In the genomic region with DNA sequence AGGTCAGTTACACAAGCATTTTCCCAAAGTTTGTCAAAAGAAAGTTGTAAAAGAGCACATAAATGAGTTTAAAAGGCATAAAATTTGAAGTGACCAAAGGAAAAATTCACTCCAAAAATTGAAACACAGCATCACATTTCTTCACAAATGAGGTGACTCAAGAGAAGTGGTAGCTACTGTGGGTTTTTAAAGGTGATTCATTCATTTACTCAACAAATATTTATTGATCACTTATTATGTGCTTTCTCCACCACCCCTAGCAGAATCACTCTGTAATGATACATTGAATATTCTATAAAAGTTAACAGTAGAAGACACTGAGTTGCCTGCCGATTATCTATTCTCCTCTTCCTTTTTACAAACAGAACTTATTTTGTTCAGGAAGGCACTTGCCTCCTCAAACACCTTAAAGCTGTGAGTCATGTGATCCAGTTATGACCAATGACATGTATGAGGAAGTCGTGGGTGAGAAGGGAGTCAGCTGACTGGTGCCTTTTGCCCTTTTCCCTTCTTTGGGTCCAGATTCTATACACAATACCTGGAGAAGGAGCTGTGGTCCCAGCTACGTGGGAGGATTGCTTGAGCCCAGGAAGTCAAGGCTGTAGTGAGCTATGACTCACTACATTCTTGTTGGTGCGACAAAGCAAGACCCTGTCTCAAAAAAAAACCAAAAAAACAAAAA, we compare ENCODE assay signal across 10 cellular contexts.
A peak's percentile ranks its signal among the peaks of the same experiment; 100 is the strongest.
DNase-seq lines count a peak whose midpoint lies in the region; ATAC-seq, FAIRE-seq and TF ChIP-seq lines count a peak whose summit lies in the region.
"Had no signal": no experiment of that assay in that cellular context is flagged by ENCODE, and none has a peak within 500 bp of the region (broad histone marks: within the 10 kb centered on the region; RNA-seq: fewer than 3 reads in every experiment).

No MANE protein-coding gene starts in this region.

- peaks cover 19% of the 10 kb centered on the region for H3K36me3 Mint-ChIP-seq in activated CD4-positive, alpha-beta memory T cell treated with anti-CD3 and anti-CD28 coated beads for 36 hours
- peaks cover 33% of the 10 kb centered on the region for H3K36me3 Mint-ChIP-seq in activated CD4-positive, alpha-beta memory T cell treated with anti-CD3 and anti-CD28 coated beads, Interleukin-2, amount 10 ng/mL, durations not matched to agents 7 days and 5 days (ENCODE audit: low read depth)

- WGBS in esophagus muscularis mucosa: 92% methylated on average over 4 of the region's 4 CpGs

- no peaks in the 10 kb centered on the region for H3K9me3 ChIP-seq in Panc1 (ENCODE audit: control insufficient read depth, insufficient read depth, low read depth, low read length)
- no peaks in the 10 kb centered on the region for H3K9me3 ChIP-seq in endothelial cell of umbilical vein (replicated peaks; ENCODE audit: control insufficient read depth, insufficient read depth, low read length)
- no peaks in the 10 kb centered on the region for H3K9me3 ChIP-seq in esophagus muscularis mucosa

- H3K36me3 ChIP-seq in Panc1 (ENCODE audit: control insufficient read depth, insufficient read depth, low read length) (peaks cover 4% of the 10 kb centered on the region; the same call in 1 of the 2 replicates), endothelial cell of umbilical vein (ENCODE audit: control insufficient read depth in 2 of 2, extremely low read depth in 1 of 2, insufficient read depth in 2 of 2, low read length in 2 of 2) (no peaks in the 10 kb centered on the region), esophagus muscularis mucosa (peaks cover 0 to 21% (median 10%) of the 10 kb centered on the region in 4 donors)

- in situ Hi-C loops in Panc1 (cut with HindIII; ENCODE audit: low pct_unique_long_range_greater_than_20kb, low sequenced_read_pairs): no loop called here

- no peaks in the 10 kb centered on the region for H4K20me1 ChIP-seq in endothelial cell of umbilical vein (replicated peaks; ENCODE audit: control insufficient read depth, extremely low read depth, insufficient read depth, low read length)

- H3K9me3 Mint-ChIP-seq in activated CD4-positive, alpha-beta memory T cell treated with anti-CD3 and anti-CD28 coated beads for 36 hours: no peaks in the 10 kb centered on the region
- no peaks in the 10 kb centered on the region for H3K9me3 Mint-ChIP-seq in activated CD4-positive, alpha-beta memory T cell treated with anti-CD3 and anti-CD28 coated beads, Interleukin-2, amount 10 ng/mL, durations not matched to agents 7 days and 5 days

- TF ChIP-seq POLR2A in endothelial cell of umbilical vein (IDR thresholded peaks at IDR 0.05; ENCODE audit: low read depth, low read length): no peak
- no peak for TF ChIP-seq POLR2A in esophagus muscularis mucosa (IDR thresholded peaks at IDR 0.05; ENCODE audit: low read depth)

- CTCF ChIA-PET in activated CD4-positive, alpha-beta memory T cell treated with anti-CD3 and anti-CD28 coated beads for 36 hours (lab: Charles Lee): interaction anchor here (0.7 kb wide), 1 partner anchor 114 kb away, joined by 3 read pairs; no protein-coding TSS in a partner anchor
- CTCF ChIA-PET in activated CD4-positive, alpha-beta memory T cell treated with anti-CD3 and anti-CD28 coated beads, Interleukin-2, amount 10 ng/mL, durations not matched to agents 7 days and 5 days (lab: Charles Lee): no interaction called here
- CTCF ChIA-PET in Panc1 (lab: Charles Lee) (interaction anchor here (0.6 kb wide), 1 partner anchor 329 kb away, joined by 3 read pairs; no protein-coding TSS in a partner anchor), endothelial cell of umbilical vein (lab: Charles Lee) (interaction anchor here (1.4 kb wide), 1 partner anchor 10 kb away, joined by 3 read pairs; no protein-coding TSS in a partner anchor)

- H3K27ac ChIP-seq in Panc1 (ENCODE audit: low read length) (no peak overlapping the region), endothelial cell of umbilical vein (ENCODE audit: insufficient read depth, low read depth, low read length) (no peak overlapping the region), esophagus muscularis mucosa (replicated peaks in 1 of 4) (no peak overlapping the region)

- H2AFZ ChIP-seq in endothelial cell of umbilical vein (ENCODE audit: low read depth, low read length): no peak overlapping the region

- no peak for TF ChIP-seq EP300 in esophagus muscularis mucosa (IDR thresholded peaks at IDR 0.05)

- no peak for FAIRE-seq in endothelial cell of umbilical vein (lab: Jason Lieb, UNC)

- peak; percentile 73; the same call in 1 of the 2 replicates for ATAC-seq in Panc1

- H3K4me3 ChIP-seq in Panc1 (ENCODE audit: low read depth in 2 of 2, low read length in 2 of 2) (no peak overlapping the region), endothelial cell of umbilical vein (replicated peaks in 1 of 3; ENCODE audit: insufficient read depth in 1 of 3, low read depth in 1 of 3, low read length in 3 of 3) (no peak overlapping the region), esophagus muscularis mucosa (no peak overlapping the region)

- BruUV-seq in Panc1 (replicated peaks; lab: Mats Ljungman, UMichigan) (no TSS peak), endothelial cell of umbilical vein (replicated peaks; lab: Mats Ljungman, UMichigan) (no TSS peak)

- H3K79me2 ChIP-seq in endothelial cell of umbilical vein (ENCODE audit: control insufficient read depth, insufficient read depth, low read length): no peaks in the 10 kb centered on the region

- H3K4me1 Mint-ChIP-seq in activated CD4-positive, alpha-beta memory T cell treated with anti-CD3 and anti-CD28 coated beads for 36 hours (ENCODE audit: low read depth): peaks cover 32% of the 10 kb centered on the region
- H3K4me1 Mint-ChIP-seq in activated CD4-positive, alpha-beta memory T cell treated with anti-CD3 and anti-CD28 coated beads, Interleukin-2, amount 10 ng/mL, durations not matched to agents 7 days and 5 days: peaks cover 11% of the 10 kb centered on the region

- no peak overlapping the region for H3K4me2 ChIP-seq in endothelial cell of umbilical vein (ENCODE audit: insufficient read depth, low read length)

- dilution Hi-C loops in endothelial cell of umbilical vein (cut with MboI; ENCODE audit: extremely low pct_ligation_motif_present, low sequenced_read_pairs): no loop called here

- H3K27ac Mint-ChIP-seq in activated CD4-positive, alpha-beta memory T cell treated with anti-CD3 and anti-CD28 coated beads for 36 hours: peak overlapping the region; percentile 71
- no peak overlapping the region for H3K27ac Mint-ChIP-seq in activated CD4-positive, alpha-beta memory T cell treated with anti-CD3 and anti-CD28 coated beads, Interleukin-2, amount 10 ng/mL, durations not matched to agents 7 days and 5 days

- 0 out of 2 replicates have a peak, but pooled peaks cover 3% of the 10 kb centered on the region for H3K4me1 ChIP-seq in Panc1 (ENCODE audit: control insufficient read depth, insufficient read depth, low read length)
- no peaks in the 10 kb centered on the region for H3K4me1 ChIP-seq in endothelial cell of umbilical vein (ENCODE audit: control insufficient read depth, extremely low read depth, insufficient read depth, low read length)
- no peaks in the 10 kb centered on the region for H3K4me1 ChIP-seq in esophagus muscularis mucosa

- H3K27me3 Mint-ChIP-seq in activated CD4-positive, alpha-beta memory T cell treated with anti-CD3 and anti-CD28 coated beads for 36 hours: no peaks in the 10 kb centered on the region
- no peaks in the 10 kb centered on the region for H3K27me3 Mint-ChIP-seq in activated CD4-positive, alpha-beta memory T cell treated with anti-CD3 and anti-CD28 coated beads, Interleukin-2, amount 10 ng/mL, durations not matched to agents 7 days and 5 days

- H3K9ac ChIP-seq in endothelial cell of umbilical vein (replicated peaks; ENCODE audit: extremely low read depth, insufficient read depth, low read length): no peak overlapping the region

- POLR2A ChIA-PET in activated CD4-positive, alpha-beta memory T cell treated with anti-CD3 and anti-CD28 coated beads for 36 hours (lab: Charles Lee): interaction anchor here (0.8 to 1.4 kb wide), 2 partner anchors 11 to 290 kb away, joined by 3 to 5 read pairs; no protein-coding TSS in a partner anchor
- POLR2A ChIA-PET in activated CD4-positive, alpha-beta memory T cell treated with anti-CD3 and anti-CD28 coated beads, Interleukin-2, amount 10 ng/mL, durations not matched to agents 7 days and 5 days (lab: Charles Lee): no interaction called here
- POLR2A ChIA-PET in Panc1 (lab: Charles Lee) (interaction anchor here (0.9 kb wide), 1 partner anchor 8 kb away, joined by 6 read pairs; no protein-coding TSS in a partner anchor), endothelial cell of umbilical vein (lab: Charles Lee) (no interaction called here)

- TF ChIP-seq CTCF in Panc1 (IDR thresholded peaks at IDR 0.05): no peak
- no peak for TF ChIP-seq CTCF in endothelial cell of umbilical vein (IDR thresholded peaks at IDR 0.05; ENCODE audit: extremely low read depth in 1 of 2, insufficient read depth in 1 of 2, low read depth in 1 of 2, low read length in 2 of 2)
- no peak for TF ChIP-seq CTCF in esophagus muscularis mucosa (IDR thresholded peaks at IDR 0.05)

- peak; percentile 46 for DNase-seq in activated CD4-positive, alpha-beta memory T cell treated with anti-CD3 and anti-CD28 coated beads for 36 hours
- no peak for DNase-seq in activated CD4-positive, alpha-beta memory T cell treated with anti-CD3 and anti-CD28 coated beads, Interleukin-2, amount 10 ng/mL, durations not matched to agents 7 days and 5 days
- peak; percentile 48 for DNase-seq in Panc1 (ENCODE audit: low read depth, low spot score)
- peak; percentile 5 for DNase-seq in endothelial cell of umbilical vein (ENCODE audit: low read depth, low spot score)
- DNase-seq in stimulated activated CD4-positive, alpha-beta T cell treated with anti-CD3 and anti-CD28 coated beads, TNF-alpha, amount 100 ng/mL, for 24 hours (ENCODE audit: low read depth in 3 of 3): peak in 2 of 3 experiments; percentile 1 to 2
- DNase-seq in esophagus muscularis mucosa (ENCODE audit: extremely low spot score): no peak
- no peak for DNase-seq in DMS114 treated with DMSO at 0.1 percent for 48 hours (lab: John Stamatoyannopoulos, UW; ENCODE audit: unreplicated experiment)
- no peak for DNase-seq in NCI-H1105 treated with DMSO at 0.1 percent for 48 hours (lab: John Stamatoyannopoulos, UW)
- DNase-seq: hippocampal formation, retina had no signal

- H3K9me1 ChIP-seq in endothelial cell of umbilical vein (replicated peaks; ENCODE audit: control insufficient read depth, extremely low read depth, insufficient read depth, low read length): no peaks in the 10 kb centered on the region

- no peak overlapping the region for H3K4me3 Mint-ChIP-seq in activated CD4-positive, alpha-beta memory T cell treated with anti-CD3 and anti-CD28 coated beads for 36 hours
- H3K4me3 Mint-ChIP-seq in activated CD4-positive, alpha-beta memory T cell treated with anti-CD3 and anti-CD28 coated beads, Interleukin-2, amount 10 ng/mL, durations not matched to agents 7 days and 5 days: no peak overlapping the region

- intact Hi-C loops in activated CD4-positive, alpha-beta memory T cell treated with anti-CD3 and anti-CD28 coated beads for 36 hours (cut with micrococcal nuclease): loop anchor here (2.0 kb wide), 1 partner anchor 115 kb away; a partner anchor contains a TSS
- intact Hi-C loops in Panc1 (cut with micrococcal nuclease; ENCODE audit: unreplicated experiment) (no loop called here), endothelial cell of umbilical vein (cut with micrococcal nuclease) (no loop called here), esophagus muscularis mucosa (cut with DNase I) (no loop called here)

- H3K27me3 ChIP-seq in Panc1 (ENCODE audit: control insufficient read depth, insufficient read depth, low read length): no peaks in the 10 kb centered on the region
- H3K27me3 ChIP-seq in endothelial cell of umbilical vein (ENCODE audit: control insufficient read depth in 2 of 2, insufficient read depth in 2 of 2, low read length in 2 of 2): no peaks in the 10 kb centered on the region
- H3K27me3 ChIP-seq in esophagus muscularis mucosa: no peaks in the 10 kb centered on the region

Comparison
In these comparisons a context has a peak if more than half of its experiments do, and no peak if none do; other contexts are left out.
1. DNase-seq: peak in activated CD4-positive, alpha-beta memory T cell treated with anti-CD3 and anti-CD28 coated beads for 36 hours (single experiment), Panc1 (single experiment), endothelial cell of umbilical vein (single experiment) and stimulated activated CD4-positive, alpha-beta T cell treated with anti-CD3 and anti-CD28 coated beads, TNF-alpha, amount 100 ng/mL, for 24 hours (2 of 3); none in activated CD4-positive, alpha-beta memory T cell treated with anti-CD3 and anti-CD28 coated beads, Interleukin-2, amount 10 ng/mL, durations not matched to agents 7 days and 5 days (single experiment), esophagus muscularis mucosa (single experiment), DMS114 treated with DMSO at 0.1 percent for 48 hours (single experiment) and NCI-H1105 treated with DMSO at 0.1 percent for 48 hours (single experiment).
2. POLR2A ChIA-PET loops: an anchor here in activated CD4-positive, alpha-beta memory T cell treated with anti-CD3 and anti-CD28 coated beads for 36 hours (0.8 to 1.4 kb wide) and Panc1 (0.9 kb wide); none called in activated CD4-positive, alpha-beta memory T cell treated with anti-CD3 and anti-CD28 coated beads, Interleukin-2, amount 10 ng/mL, durations not matched to agents 7 days and 5 days and endothelial cell of umbilical vein.